Comparison of ENCODE assay signal across 12 cellular contexts in the genomic region with DNA sequence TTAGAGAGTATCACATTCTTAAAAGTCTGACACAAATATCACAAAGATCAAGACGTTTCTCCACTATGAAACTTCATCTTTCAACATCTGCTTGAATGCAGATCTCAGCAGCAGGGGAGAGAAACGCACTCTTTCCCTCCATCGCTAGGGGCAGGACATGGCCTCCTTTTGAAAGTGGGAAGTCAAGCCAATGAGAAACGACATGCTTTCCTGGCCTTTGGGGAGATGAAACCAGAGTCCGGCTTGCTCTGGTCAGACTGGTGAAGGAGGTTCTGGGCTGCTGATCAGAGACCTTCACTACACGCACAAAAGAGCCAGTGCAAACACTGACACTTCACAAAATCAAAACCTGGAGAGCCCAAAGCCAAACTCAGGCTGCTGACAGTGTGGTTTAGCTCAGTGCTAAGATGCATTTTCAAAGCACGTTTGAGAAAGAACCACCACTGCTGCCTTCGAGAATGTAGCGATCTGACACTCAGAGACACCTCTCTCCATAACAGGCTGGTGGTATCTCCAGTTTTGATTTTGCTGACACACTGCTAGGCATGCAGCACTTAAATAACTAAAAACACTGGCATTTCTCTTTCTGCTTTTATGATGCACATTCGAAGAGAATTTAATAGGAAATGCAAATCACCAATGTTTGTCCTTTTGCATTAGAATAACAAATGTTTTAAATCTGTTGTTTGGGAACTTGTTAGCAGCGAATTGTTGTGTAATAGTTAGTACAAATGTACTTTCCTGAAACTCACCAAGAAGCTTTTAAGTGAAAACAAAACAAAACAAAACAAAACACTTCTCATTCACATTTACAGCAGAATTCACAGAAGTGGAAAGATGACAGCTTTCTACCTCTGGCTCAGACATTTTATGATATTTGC.
DNase-seq lines count a peak whose midpoint lies in the region; ATAC-seq, FAIRE-seq and TF ChIP-seq lines count a peak whose summit lies in the region.
"Had no signal": no experiment of that assay in that cellular context is flagged by ENCODE, and none has a peak within 500 bp of the region (broad histone marks: within the 10 kb centered on the region; RNA-seq: fewer than 3 reads in every experiment).

No MANE protein-coding gene starts in this region.

- H3K9ac ChIP-seq in liver (ENCODE audit: low read depth in 1 of 2, low read length in 2 of 2) (no peak overlapping the region), HepG2 (ENCODE audit: insufficient read depth, low read depth, low read length) (no peak overlapping the region), endodermal cell (ENCODE audit: extremely low read depth, low read length, poor library complexity, severe bottlenecking) (no peak overlapping the region)
- H3K9ac ChIP-seq: BLaER1 had no signal

- H3K27me3 ChIP-seq in liver (ENCODE audit: control insufficient read depth in 4 of 4, insufficient read depth in 4 of 4, low read length in 3 of 4) (no peaks in the 10 kb centered on the region), HepG2 (ENCODE audit: control insufficient read depth in 1 of 2, insufficient read depth in 2 of 2, low read length in 2 of 2) (no peaks in the 10 kb centered on the region), endodermal cell (ENCODE audit: control insufficient read depth, insufficient read depth, low read length, poor library complexity, severe bottlenecking) (no peaks in the 10 kb centered on the region)
- H3K27me3 ChIP-seq: BLaER1, dorsolateral prefrontal cortex had no signal

- no peak; the same call in 2 of the 3 replicates for ATAC-seq in HepG2
- no peak for ATAC-seq in activated T-helper 17 cell treated with anti-CD3 and anti-CD28 coated beads, Interleukin-2, amount 50 U/mL, for 72 hours (replicated peaks)
- ATAC-seq in HG02623 (IDR thresholded peaks at IDR 0.05; ENCODE audit: unreplicated experiment): no peak

- H3K36me3 ChIP-seq in liver (ENCODE audit: control insufficient read depth in 4 of 4, insufficient read depth in 3 of 4, low read depth in 1 of 4, low read length in 3 of 4) (no peaks in the 10 kb centered on the region), HepG2 (replicated peaks in 1 of 2; ENCODE audit: control insufficient read depth in 1 of 2, insufficient read depth in 2 of 2, low read length in 2 of 2) (no peaks in the 10 kb centered on the region), endodermal cell (ENCODE audit: control insufficient read depth, insufficient read depth, low read length) (no peaks in the 10 kb centered on the region)
- H3K36me3 ChIP-seq: BLaER1 had no signal

- TF ChIP-seq EP300 in HepG2 (IDR thresholded peaks at IDR 0.05; ENCODE audit: low read depth in 2 of 2, low read length in 2 of 2) (no peak), HepG2 (CRISPR knock-in tag; IDR thresholded peaks at IDR 0.05; ENCODE audit: borderline replicate concordance) (no peak)

- H2AFZ ChIP-seq in HepG2 (ENCODE audit: low read length): no peak overlapping the region

- no peak overlapping the region for H3K4me3 Mint-ChIP-seq in endodermal cell
- H3K4me3 Mint-ChIP-seq in activated T-helper 17 cell treated with anti-CD3 and anti-CD28 coated beads, Interleukin-2, amount 50 U/mL, for 72 hours: no peak overlapping the region

- peak; percentile 30 for TF ChIP-seq CTCF in liver (IDR thresholded peaks at IDR 0.05; ENCODE audit: low read depth, low read length, missing input control)
- no peak for TF ChIP-seq CTCF in HepG2 (CRISPR knock-in tag; IDR thresholded peaks at IDR 0.05)
- TF ChIP-seq CTCF in endodermal cell (conservative IDR thresholded peaks at IDR 0.05): peak; percentile 93

- no peaks in the 10 kb centered on the region for H3K27me3 Mint-ChIP-seq in endodermal cell (ENCODE audit: insufficient read depth)
- peaks cover 11% of the 10 kb centered on the region for H3K27me3 Mint-ChIP-seq in activated T-helper 17 cell treated with anti-CD3 and anti-CD28 coated beads, Interleukin-2, amount 50 U/mL, for 72 hours

- intact Hi-C loops in HepG2 (cut with micrococcal nuclease; ENCODE audit: unreplicated experiment): no loop called here

- H3K4me2 ChIP-seq in HepG2 (ENCODE audit: low read depth, low read length): no peak overlapping the region
- H3K4me2 ChIP-seq: BLaER1 had no signal

- TF ChIP-seq RAD21 in liver (IDR thresholded peaks at IDR 0.05) (peak; percentile 71 to 74), HepG2 (CRISPR knock-in tag; IDR thresholded peaks at IDR 0.05) (no peak)

- H3K27ac ChIP-seq in liver (ENCODE audit: low read depth in 1 of 2, low read length in 2 of 2): peak overlapping the region; percentile 57 to 64
- no peak overlapping the region for H3K27ac ChIP-seq in HepG2 (ENCODE audit: extremely low read length, insufficient read depth, low read length)
- no peak overlapping the region for H3K27ac ChIP-seq in endodermal cell (ENCODE audit: low read depth, low read length)
- H3K27ac ChIP-seq: BLaER1 had no signal

- BruUV-seq in HepG2 (replicated peaks; lab: Mats Ljungman, UMichigan): no TSS peak

- H3K9me3 ChIP-seq in liver (ENCODE audit: control insufficient read depth in 4 of 4, low read length in 3 of 4) (no peaks in the 10 kb centered on the region), HepG2 (ENCODE audit: low read length) (no peaks in the 10 kb centered on the region), endodermal cell (ENCODE audit: control insufficient read depth, low read length) (no peaks in the 10 kb centered on the region)
- H3K9me3 ChIP-seq: BLaER1 had no signal

- CTCF ChIA-PET in HepG2 (lab: Yijun Ruan, JAX; ENCODE audit: low intra/inter-chr PET ratio, low total read pairs): no interaction called here

- WGBS in liver: 28% methylated on average over 11 of the region's 11 CpGs
- 44% methylated on average over 10 of the region's 11 CpGs for WGBS in HepG2 (ENCODE audit: low lambda C conversion rate)
- WGBS in endodermal cell (ENCODE audit: insufficient coverage in 1 of 2, insufficient read length in 1 of 2), 2 experiments: 29 to 37% methylated on average over 4 to 10 of the region's 11 CpGs

- in situ Hi-C loops in HepG2 (cut with HindIII; ENCODE audit: extremely low pct_ligation_motif_present, low pct_unique_long_range_greater_than_20kb): no loop called here

- no peak for TF ChIP-seq POLR2A in HepG2 (IDR thresholded peaks at IDR 0.05; ENCODE audit: insufficient read depth in 1 of 2, low read depth in 2 of 2, low read length in 2 of 2)

- no peaks in the 10 kb centered on the region for H4K20me1 ChIP-seq in HepG2 (ENCODE audit: insufficient read depth, low read length)
- H4K20me1 ChIP-seq: BLaER1 had no signal

- POLR2A ChIA-PET in HepG2 (lab: Yijun Ruan, JAX): no interaction called here

- peaks cover 60% of the 10 kb centered on the region for H3K4me1 Mint-ChIP-seq in endodermal cell
- no peaks in the 10 kb centered on the region for H3K4me1 Mint-ChIP-seq in activated T-helper 17 cell treated with anti-CD3 and anti-CD28 coated beads, Interleukin-2, amount 50 U/mL, for 72 hours

- H3K4me1 ChIP-seq in liver (ENCODE audit: control insufficient read depth in 4 of 4, insufficient read depth in 4 of 4, low read length in 3 of 4) (peaks cover 7 to 40% (median 29%) of the 10 kb centered on the region in 4 donors), HepG2 (ENCODE audit: insufficient read depth, low read length) (no peaks in the 10 kb centered on the region), endodermal cell (ENCODE audit: control insufficient read depth, insufficient read depth, low read length) (peaks cover 8% of the 10 kb centered on the region)
- H3K4me1 ChIP-seq: BLaER1 had no signal

- H3K27ac Mint-ChIP-seq in endodermal cell: peak overlapping the region; percentile 69
- no peak overlapping the region for H3K27ac Mint-ChIP-seq in activated T-helper 17 cell treated with anti-CD3 and anti-CD28 coated beads, Interleukin-2, amount 50 U/mL, for 72 hours

- no peak for FAIRE-seq in HepG2 (lab: Jason Lieb, UNC)

- H3K9me3 Mint-ChIP-seq in endodermal cell: no peaks in the 10 kb centered on the region
- no peaks in the 10 kb centered on the region for H3K9me3 Mint-ChIP-seq in activated T-helper 17 cell treated with anti-CD3 and anti-CD28 coated beads, Interleukin-2, amount 50 U/mL, for 72 hours

- peaks cover 40% of the 10 kb centered on the region for H3K36me3 Mint-ChIP-seq in endodermal cell (ENCODE audit: low read depth)
- H3K36me3 Mint-ChIP-seq in activated T-helper 17 cell treated with anti-CD3 and anti-CD28 coated beads, Interleukin-2, amount 50 U/mL, for 72 hours (ENCODE audit: low read depth): no peaks in the 10 kb centered on the region

- H3K79me2 ChIP-seq in HepG2 (ENCODE audit: insufficient read depth, low read length): no peaks in the 10 kb centered on the region

- H3K4me3 ChIP-seq in liver (ENCODE audit: low read depth in 1 of 3, low read length in 3 of 3): peak overlapping the region in 2 of 3 donors; percentile 7 to 40
- H3K4me3 ChIP-seq in HepG2 (replicated peaks in 1 of 3; ENCODE audit: insufficient read depth in 1 of 3, low read depth in 2 of 3, low read length in 3 of 3): no peak overlapping the region
- no peak overlapping the region for H3K4me3 ChIP-seq in endodermal cell (ENCODE audit: low read length)
- H3K4me3 ChIP-seq: BLaER1, dorsolateral prefrontal cortex had no signal

- DNase-seq in HepG2 (ENCODE audit: low spot score) (no peak), endodermal cell (peak; percentile 88), left kidney (ENCODE audit: low read depth, low spot score) (peak; percentile 91), mesenteric fat pad (ENCODE audit: low spot score) (no peak)
- no peak for DNase-seq in effector CD4-positive, alpha-beta T cell
- DNase-seq: dorsolateral prefrontal cortex; stimulated activated CD4-positive, alpha-beta T cell treated with anti-CD3 and anti-CD28 coated beads, Interleukin-4, amount 100 ng/mL, for 24 hours; SW 1271 had no signal

TF ChIP-seq in liver, 16 proteins besides CTCF, POLR2A, EP300 and RAD21 (continues in another document):
- TF ChIP-seq FOXA1 (IDR thresholded peaks at IDR 0.05) (no peak), HNF4G (IDR thresholded peaks at IDR 0.05) (no peak), NR2F2 (IDR thresholded peaks at IDR 0.05) (no peak), FOXA2 (IDR thresholded peaks at IDR 0.05) (no peak), HNF4A (conservative IDR thresholded peaks at IDR 0.05) (peak; percentile 17 to 51), YY1 (IDR thresholded peaks at IDR 0.05) (peak; percentile 74)
- TF ChIP-seq, protein P1, sequence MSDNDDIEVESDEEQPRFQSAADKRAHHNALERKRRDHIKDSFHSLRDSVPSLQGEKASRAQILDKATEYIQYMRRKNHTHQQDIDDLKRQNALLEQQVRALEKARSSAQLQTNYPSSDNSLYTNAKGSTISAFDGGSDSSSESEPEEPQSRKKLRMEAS (IDR thresholded peaks at IDR 0.05): no peak

TF ChIP-seq in HepG2, 621 proteins besides CTCF, POLR2A, EP300 and RAD21 (continues in another document):
- TF ChIP-seq PTBP1 (IDR thresholded peaks at IDR 0.05; ENCODE audit: low read depth, low read length, poor library complexity, severe bottlenecking): no peak

Comparison
In these comparisons a context has a peak if more than half of its experiments do, and no peak if none do; other contexts are left out.
1. H3K27ac ChIP-seq: peak in liver (2 of 2); none in HepG2 (single experiment) and endodermal cell (single experiment).
2. H3K4me3 ChIP-seq: peak in liver (2 of 3); none in HepG2 (0 of 3) and endodermal cell (single experiment).
3. DNase-seq: peak in endodermal cell (single experiment) and left kidney (single experiment); none in HepG2 (single experiment), mesenteric fat pad (single experiment) and effector CD4-positive, alpha-beta T cell (single experiment).